13 cellular contexts compared by ENCODE assay signal in the genomic region with DNA sequence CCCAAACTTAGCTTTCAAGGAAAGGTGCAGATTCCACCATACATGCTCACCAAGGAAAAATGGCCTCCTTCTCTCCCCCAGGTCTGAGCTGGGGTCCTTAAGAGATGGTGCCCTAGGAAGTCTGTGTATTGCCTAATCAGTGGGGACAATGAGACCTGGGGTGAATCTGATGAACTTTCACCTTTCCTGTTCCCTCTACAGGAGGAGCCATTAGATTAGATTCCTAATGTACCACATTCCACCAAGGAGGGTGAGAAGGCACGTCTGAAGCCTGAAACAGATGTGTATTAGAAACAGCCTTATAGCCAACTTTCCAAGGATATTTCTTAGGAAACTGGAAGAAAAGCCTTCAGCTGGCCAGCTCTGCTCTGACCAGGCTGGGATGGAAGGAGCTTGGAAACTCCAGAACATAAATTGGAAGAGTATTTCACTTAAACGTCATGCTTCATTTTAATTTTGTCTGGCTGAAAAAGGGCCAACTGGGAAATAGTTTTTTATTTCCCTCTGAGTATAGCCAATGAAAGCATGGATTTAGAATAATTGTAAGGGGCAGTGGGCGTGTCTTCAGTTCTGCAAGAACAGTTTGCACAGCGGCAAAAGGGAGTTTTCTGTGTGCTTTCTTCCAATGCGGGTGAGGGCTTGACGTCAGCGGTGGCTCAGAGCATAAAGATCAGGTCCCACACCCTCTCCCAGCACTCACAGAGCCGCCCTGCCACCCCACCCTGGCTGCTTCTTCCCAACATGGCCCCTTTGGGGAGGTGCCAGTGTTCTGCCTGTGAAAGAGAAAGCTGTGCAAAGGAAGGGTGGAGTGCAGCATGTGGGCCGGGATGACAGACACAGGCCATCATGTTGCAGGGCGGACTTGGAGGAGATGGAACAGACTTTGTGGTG.
DNase-seq lines count a peak whose midpoint lies in the region; ATAC-seq, FAIRE-seq and TF ChIP-seq lines count a peak whose summit lies in the region.
"Had no signal": no experiment of that assay in that cellular context is flagged by ENCODE, and none has a peak within 500 bp of the region (broad histone marks: within the 10 kb centered on the region; RNA-seq: fewer than 3 reads in every experiment).

No MANE protein-coding gene starts in this region.

- FAIRE-seq in K562 (lab: Jason Lieb, UNC): peak; percentile 6
- FAIRE-seq: bronchial epithelial cell had no signal

- TF ChIP-seq CTCF in K562 (IDR thresholded peaks at IDR 0.05 in 2 of 3, conservative IDR thresholded peaks at IDR 0.05 in 1 of 3; ENCODE audit: insufficient read depth in 2 of 3, low read depth in 1 of 3, low read length in 3 of 3): no peak
- TF ChIP-seq CTCF in right atrium auricular region (IDR thresholded peaks at IDR 0.05): no peak
- TF ChIP-seq CTCF in gastrocnemius medialis (IDR thresholded peaks at IDR 0.05 in 4 of 5, conservative IDR thresholded peaks at IDR 0.05 in 1 of 5): no peak
- no peak for TF ChIP-seq CTCF in HFFc6 (IDR thresholded peaks at IDR 0.05)
- TF ChIP-seq CTCF in GM10266 (IDR thresholded peaks at IDR 0.05; ENCODE audit: control insufficient read depth, insufficient read depth, low read depth, missing control alignments): no peak

- peak; percentile 52 for ATAC-seq in K562
- ATAC-seq in gastrocnemius medialis: peak in 1 of 2 donors; percentile 51
- ATAC-seq in GM18858 (IDR thresholded peaks at IDR 0.05; ENCODE audit: unreplicated experiment): no peak

- in situ Hi-C loops in K562 (cut with MboI) (no loop called here), gastrocnemius medialis (cut with MboI; ENCODE audit: low sequenced_read_pairs in 4 of 4) (loop anchor here in 1 of 4 donors (25.0 kb wide), 1 partner anchor 87 kb away; no protein-coding TSS in a partner anchor)

- H3K27ac Mint-ChIP-seq in HFFc6: no peak overlapping the region
- H3K27ac Mint-ChIP-seq: H9 had no signal

- H3K4me1 ChIP-seq in K562 (replicated peaks in 1 of 2; ENCODE audit: control insufficient read depth in 2 of 2, insufficient read depth in 2 of 2, low read length in 2 of 2) (no peaks in the 10 kb centered on the region; a peak in 2 of 5 replicates), right atrium auricular region (no peaks in the 10 kb centered on the region), gastrocnemius medialis (no peaks in the 10 kb centered on the region)

- H3K4me2 ChIP-seq in K562 (ENCODE audit: insufficient read depth, low read length): peak overlapping the region; percentile 23; the same call in 1 of the 2 replicates

- no TSS peak for BruUV-seq in K562 (replicated peaks; lab: Mats Ljungman, UMichigan)

- no peaks in the 10 kb centered on the region for H3K9me3 Mint-ChIP-seq in HFFc6
- H3K9me3 Mint-ChIP-seq: H9 had no signal

- WGBS in K562 (ENCODE audit: insufficient coverage, low coverage, missing lambda C conversion rate): 11% methylated on average over 10 of the region's 10 CpGs

- no peaks in the 10 kb centered on the region for H3K36me3 Mint-ChIP-seq in HFFc6 (ENCODE audit: low read depth)

- H2AFZ ChIP-seq in K562 (ENCODE audit: low read depth, low read length): peak overlapping the region; percentile 27; the same call in 1 of the 2 replicates

- H3K9me3 ChIP-seq in K562 (replicated peaks; ENCODE audit: control insufficient read depth, insufficient read depth, low read depth, low read length): no peaks in the 10 kb centered on the region
- no peaks in the 10 kb centered on the region for H3K9me3 ChIP-seq in right atrium auricular region
- no peaks in the 10 kb centered on the region for H3K9me3 ChIP-seq in gastrocnemius medialis

- H3K9ac ChIP-seq in K562 (ENCODE audit: insufficient read depth in 1 of 2, low read depth in 2 of 2, low read length in 2 of 2): peak overlapping the region in 1 of 2 experiments; percentile 56; a peak in 1 of 4 replicates

- no peak overlapping the region for H3K27ac ChIP-seq in K562 (ENCODE audit: extremely low read depth, low read depth, low read length)
- H3K27ac ChIP-seq in right atrium auricular region: peak overlapping the region in 1 of 2 donors; percentile 34
- no peak overlapping the region for H3K27ac ChIP-seq in gastrocnemius medialis

- TF ChIP-seq POLR2A in K562 (conservative IDR thresholded peaks at IDR 0.05): no peak
- no peak for TF ChIP-seq POLR2A in gastrocnemius medialis (IDR thresholded peaks at IDR 0.05)

- CTCF ChIA-PET in K562 (lab: Yijun Ruan, JAX; ENCODE audit: low intra/inter-chr PET ratio): interaction anchor here (0.7 kb wide), 1 partner anchor 70 kb away, joined by 3 read pairs; no protein-coding TSS in a partner anchor

- H4K20me1 ChIP-seq in K562 (replicated peaks; ENCODE audit: control insufficient read depth, insufficient read depth, low read length): no peaks in the 10 kb centered on the region

- intact Hi-C loops in K562 (cut with micrococcal nuclease): no loop called here
- intact Hi-C loops in gastrocnemius medialis (cut with DNase I; ENCODE audit: low total_unique reads): no loop called here

- H3K27me3 ChIP-seq in K562 (ENCODE audit: control insufficient read depth in 2 of 2, insufficient read depth in 2 of 2, low read length in 2 of 2) (peaks cover 7 to 9% of the 10 kb centered on the region in 2 experiments; a peak in 3 of 5 replicates), right atrium auricular region (no peaks in the 10 kb centered on the region), gastrocnemius medialis (no peaks in the 10 kb centered on the region)

- H3K9me1 ChIP-seq in K562 (ENCODE audit: control insufficient read depth, insufficient read depth, low read length): no peaks in the 10 kb centered on the region

- POLR2A ChIA-PET in K562 (lab: Yijun Ruan, JAX): interaction anchor here (1.1 to 1.5 kb wide), 3 partner anchors 12 to 30 kb away, joined by 3 to 4 read pairs (median 4); no protein-coding TSS in a partner anchor

- TF ChIP-seq EP300 in K562 (IDR thresholded peaks at IDR 0.05; ENCODE audit: low read length): no peak

- TF ChIP-seq RAD21 in K562 (CRISPR knock-in tag; conservative IDR thresholded peaks at IDR 0.05 in 1 of 2, IDR thresholded peaks at IDR 0.05 in 1 of 2): no peak

- H3K27me3 Mint-ChIP-seq in HFFc6 (ENCODE audit: insufficient read depth): peaks cover 4% of the 10 kb centered on the region

- H3K4me1 Mint-ChIP-seq in HFFc6 (ENCODE audit: low read depth): peaks cover 21% of the 10 kb centered on the region
- H3K4me1 Mint-ChIP-seq: H9 had no signal

- no peaks in the 10 kb centered on the region for H3K79me2 ChIP-seq in K562 (ENCODE audit: control insufficient read depth, insufficient read depth, low read length)

- DNase-seq in Daoy (ENCODE audit: low read depth) (peak; percentile 56), K562 (ENCODE audit: extremely low read depth in 1 of 4, low spot score in 3 of 4) (peak in 1 of 4 experiments; percentile 25), right atrium auricular region (ENCODE audit: low spot score) (peak; percentile 90), gastrocnemius medialis (peak; percentile 10 to 54), T-helper 2 cell (no peak), HFFc6 (no peak), GM10266 (ENCODE audit: extremely low spot score) (no peak)
- DNase-seq: H9, KBM-7, NCI-H2171, SHP77 had no signal

- H3K36me3 ChIP-seq in K562 (ENCODE audit: control insufficient read depth, insufficient read depth, low read length) (no peaks in the 10 kb centered on the region), right atrium auricular region (no peaks in the 10 kb centered on the region), gastrocnemius medialis (no peaks in the 10 kb centered on the region)

- H3K4me3 Mint-ChIP-seq in HFFc6: no peak overlapping the region
- H3K4me3 Mint-ChIP-seq: H9 had no signal

- H3K4me3 ChIP-seq in K562: no peak overlapping the region
- no peak overlapping the region for H3K4me3 ChIP-seq in right atrium auricular region
- H3K4me3 ChIP-seq in gastrocnemius medialis: no peak overlapping the region

TF ChIP-seq in K562, 482 proteins besides CTCF, POLR2A, EP300 and RAD21:
- TF ChIP-seq NCOA2 (IDR thresholded peaks at IDR 0.05; ENCODE audit: partially characterized antibody in 2 of 2): no peak
- TF ChIP-seq NR2C2 (CRISPR knock-in tag; IDR thresholded peaks at IDR 0.05): no peak
- peak; percentile 29; the same call in 1 of the 2 replicates for TF ChIP-seq NR2C2 (tag; IDR thresholded peaks at IDR 0.05)
- TF ChIP-seq, protein P1, sequence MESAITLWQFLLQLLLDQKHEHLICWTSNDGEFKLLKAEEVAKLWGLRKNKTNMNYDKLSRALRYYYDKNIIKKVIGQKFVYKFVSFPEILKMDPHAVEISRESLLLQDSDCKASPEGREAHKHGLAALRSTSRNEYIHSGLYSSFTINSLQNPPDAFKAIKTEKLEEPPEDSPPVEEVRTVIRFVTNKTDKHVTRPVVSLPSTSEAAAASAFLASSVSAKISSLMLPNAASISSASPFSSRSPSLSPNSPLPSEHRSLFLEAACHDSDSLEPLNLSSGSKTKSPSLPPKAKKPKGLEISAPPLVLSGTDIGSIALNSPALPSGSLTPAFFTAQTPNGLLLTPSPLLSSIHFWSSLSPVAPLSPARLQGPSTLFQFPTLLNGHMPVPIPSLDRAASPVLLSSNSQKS (CRISPR knock-in tag; IDR thresholded peaks at IDR 0.05): no peak
- no peak for TF ChIP-seq NR2C1 (IDR thresholded peaks at IDR 0.05)
- TF ChIP-seq NR2C1 (tag; IDR thresholded peaks at IDR 0.05): peak; percentile 33; the same call in 1 of the 2 replicates
- no peak for TF ChIP-seq ATF1 (CRISPR knock-in tag; IDR thresholded peaks at IDR 0.05)
- 0 out of 2 replicates have a peak, but pooled peaks have one; percentile 17 for TF ChIP-seq ATF1 (tag; IDR thresholded peaks at IDR 0.05)

Comparison
In these comparisons a context has a peak if more than half of its experiments do, and no peak if none do; other contexts are left out.
1. DNase-seq: peak in Daoy (single experiment), right atrium auricular region (single experiment) and gastrocnemius medialis (2 of 2); none in T-helper 2 cell (0 of 5), HFFc6 (single experiment) and GM10266 (single experiment).